8 cellular contexts compared by ENCODE assay signal in the genomic region with DNA sequence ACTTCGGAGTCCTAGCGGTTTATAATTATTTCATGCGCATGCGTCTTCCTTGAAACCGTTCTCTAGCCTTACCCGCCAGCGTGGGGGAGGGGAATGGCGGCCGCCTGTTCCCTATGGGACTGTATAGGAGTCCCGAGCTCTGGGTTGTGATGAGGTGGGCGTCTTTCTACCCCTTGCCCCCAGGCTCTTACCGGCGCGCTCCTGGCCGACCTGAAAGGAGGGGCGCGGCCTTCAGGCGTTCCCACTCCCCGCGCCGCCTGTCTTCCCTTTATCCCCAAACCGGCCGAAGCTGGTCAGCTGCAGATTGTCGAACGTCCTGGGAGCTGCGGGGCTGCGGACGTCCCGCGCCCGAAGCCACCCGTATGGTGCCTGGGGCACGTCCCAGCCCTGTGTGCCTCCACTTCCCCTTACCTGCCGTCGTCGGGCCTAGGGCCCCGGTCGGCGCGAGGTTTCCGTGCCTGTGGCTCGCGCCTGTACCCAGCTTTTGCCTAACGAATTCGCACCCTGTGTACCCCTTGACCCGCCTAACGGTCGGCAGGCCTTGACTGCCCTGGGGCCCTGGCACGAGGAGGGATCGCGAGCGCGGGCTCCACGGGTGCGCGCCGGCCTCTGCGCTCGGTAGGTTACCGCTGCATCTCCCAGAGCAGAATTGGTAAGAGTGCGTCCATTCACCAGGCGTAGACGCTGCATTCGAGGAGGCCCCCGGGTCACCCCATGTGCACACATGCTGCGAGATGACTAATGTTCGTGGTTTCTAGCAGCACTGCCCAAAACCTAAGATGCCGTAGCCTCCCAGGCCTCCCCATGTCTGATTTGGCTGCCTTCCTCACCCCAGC. TPM values are rescaled to one million over a fixed set of nuclear protein-coding genes. Genes with fewer than 3 reads are reported as not detected.
DNase-seq lines count a peak whose midpoint lies in the region; ATAC-seq and TF ChIP-seq lines count a peak whose summit lies in the region.

No MANE protein-coding gene starts in this region.

- H3K4me3 ChIP-seq in fibroblast of pulmonary artery (replicated peaks; ENCODE audit: low read depth, low read length) (peak overlapping the region; percentile 60), neuronal stem cell (ENCODE audit: low read length in 2 of 2) (peak overlapping the region; percentile 75 to 79), upper lobe of right lung (peak overlapping the region; percentile 100)

- WGBS in H9 (ENCODE audit: extremely low coverage, insufficient read length, low lambda C conversion rate): no CpG with 5 or more reads among the region's 68 CpGs
- WGBS in neuronal stem cell (ENCODE audit: extremely low coverage in 2 of 2, insufficient read length in 2 of 2, insufficient replicate concordance in 1 of 2), 2 donors: no CpG with 5 or more reads among the region's 68 CpGs

- H3K4me3 Mint-ChIP-seq in H9: peak overlapping the region; percentile 93 to 98
- peak overlapping the region; percentile 98 for H3K4me3 Mint-ChIP-seq in activated T-helper 17 cell treated with anti-CD3 and anti-CD28 coated beads, Interleukin-2, amount 50 U/mL, for 72 hours

- H3K36me3 Mint-ChIP-seq in H9 (ENCODE audit: insufficient read depth in 1 of 3, low read depth in 3 of 3): peaks cover 38 to 47% (median 46%) of the 10 kb centered on the region in 3 experiments
- H3K36me3 Mint-ChIP-seq in activated T-helper 17 cell treated with anti-CD3 and anti-CD28 coated beads, Interleukin-2, amount 50 U/mL, for 72 hours (ENCODE audit: low read depth): peaks cover 53% of the 10 kb centered on the region

- DNase-seq in ELF-1 (ENCODE audit: low read depth, low spot score) (peak; percentile 98), H9 (no peak), NOMO-1 (lab: John Stamatoyannopoulos, UW; ENCODE audit: unreplicated experiment in 2 of 2) (peak; percentile 53 to 58), fibroblast of pulmonary artery (ENCODE audit: low read depth) (peak; percentile 63), neuronal stem cell (ENCODE audit: low spot score) (no peak), upper lobe of right lung (no peak), occipital lobe (lab: John Stamatoyannopoulos, UW) (no peak)

- no peaks in the 10 kb centered on the region for H4K20me1 ChIP-seq in H9 (ENCODE audit: control insufficient read depth, insufficient read depth, insufficient read length)

- peaks cover 27% of the 10 kb centered on the region for H3K79me2 ChIP-seq in H9 (ENCODE audit: insufficient read depth, low read length)

- peak; percentile 60 for ATAC-seq in activated T-helper 17 cell treated with anti-CD3 and anti-CD28 coated beads, Interleukin-2, amount 50 U/mL, for 72 hours (replicated peaks)
- ATAC-seq in upper lobe of right lung: peak; percentile 31

- peak overlapping the region; percentile 97 for H3K14ac ChIP-seq in H9 (ENCODE audit: insufficient read depth, low read length)
- peak overlapping the region; percentile 82 for H3K14ac ChIP-seq in neuronal stem cell (ENCODE audit: low read length)

- peaks cover 2 to 3% of the 10 kb centered on the region in 2 experiments; a peak in 3 of 5 replicates for H3K9me3 Mint-ChIP-seq in H9
- no peaks in the 10 kb centered on the region for H3K9me3 Mint-ChIP-seq in activated T-helper 17 cell treated with anti-CD3 and anti-CD28 coated beads, Interleukin-2, amount 50 U/mL, for 72 hours

- H3K4me1 Mint-ChIP-seq in H9: peaks cover 33 to 38% of the 10 kb centered on the region in 2 experiments
- peaks cover 30% of the 10 kb centered on the region for H3K4me1 Mint-ChIP-seq in activated T-helper 17 cell treated with anti-CD3 and anti-CD28 coated beads, Interleukin-2, amount 50 U/mL, for 72 hours

- no peak overlapping the region for H2BK20ac ChIP-seq in H9 (ENCODE audit: low read depth, low read length, poor library complexity, severe bottlenecking)

- no peak overlapping the region; the same call in 1 of the 2 replicates for H3K4ac ChIP-seq in H9 (ENCODE audit: low read depth, low read length)
- peak overlapping the region; percentile 87 for H3K4ac ChIP-seq in neuronal stem cell (ENCODE audit: low read length)

- H3K9ac ChIP-seq in H9 (ENCODE audit: extremely low read depth, insufficient read length, low read length) (peak overlapping the region; percentile 85), neuronal stem cell (ENCODE audit: low read depth, low read length, poor library complexity) (peak overlapping the region; percentile 91)

- peaks cover 11 to 36% of the 10 kb centered on the region in 2 donors for H3K36me3 ChIP-seq in neuronal stem cell (replicated peaks in 1 of 2; ENCODE audit: control insufficient read depth in 2 of 2, insufficient read depth in 2 of 2, low read length in 2 of 2)
- H3K36me3 ChIP-seq in upper lobe of right lung: peaks cover 34% of the 10 kb centered on the region

- H2AK5ac ChIP-seq in H9 (ENCODE audit: insufficient read length, low read length) (no peak overlapping the region), neuronal stem cell (ENCODE audit: low read depth, low read length) (peak overlapping the region; percentile 98)

- H3K23me2 ChIP-seq in H9 (ENCODE audit: insufficient read length, low read depth, low read length, poor library complexity, severe bottlenecking): peaks cover 9% of the 10 kb centered on the region

- H2AFZ ChIP-seq in H9 (ENCODE audit: low read length) (no peak overlapping the region), neuronal stem cell (ENCODE audit: low read length) (peak overlapping the region; percentile 90)

- H3K27me3 ChIP-seq in H9 (ENCODE audit: insufficient read depth, low read length): no peaks in the 10 kb centered on the region
- H3K27me3 ChIP-seq in neuronal stem cell (ENCODE audit: control insufficient read depth in 3 of 3, insufficient read depth in 3 of 3, low read depth in 1 of 3, low read length in 3 of 3): no peaks in the 10 kb centered on the region
- no peaks in the 10 kb centered on the region for H3K27me3 ChIP-seq in upper lobe of right lung

- H2BK5ac ChIP-seq in H9 (ENCODE audit: insufficient read length, low read length) (peak overlapping the region; percentile 8), neuronal stem cell (ENCODE audit: low read length) (peak overlapping the region; percentile 100)

- intact Hi-C loops in upper lobe of right lung (cut with DNase I): no loop called here

- no peak overlapping the region for H3T11ph ChIP-seq in H9 (ENCODE audit: low read length)

- H3K4me2 ChIP-seq in H9 (ENCODE audit: insufficient read depth, insufficient read length, low read length) (peak overlapping the region; percentile 91), neuronal stem cell (ENCODE audit: insufficient read depth, low read length, poor library complexity, severe bottlenecking) (peak overlapping the region; percentile 64)

- peak overlapping the region; percentile 40 for H2BK120ac ChIP-seq in H9 (ENCODE audit: low read depth, low read length, poor library complexity, severe bottlenecking)
- H2BK120ac ChIP-seq in neuronal stem cell (ENCODE audit: low read depth, low read length): peak overlapping the region; percentile 84

- H2BK12ac ChIP-seq in H9 (ENCODE audit: insufficient read length, low read depth, low read length) (peak overlapping the region; percentile 43), neuronal stem cell (ENCODE audit: low read length) (peak overlapping the region; percentile 88)

- H3K23ac ChIP-seq in H9 (ENCODE audit: insufficient read length, low read depth, low read length) (no peak overlapping the region), neuronal stem cell (ENCODE audit: low read depth, low read length, poor library complexity) (peak overlapping the region; percentile 90)

- peaks cover 3% of the 10 kb centered on the region; the same call in 1 of the 2 replicates for H3K27me3 Mint-ChIP-seq in H9 (ENCODE audit: low read depth)
- no peaks in the 10 kb centered on the region for H3K27me3 Mint-ChIP-seq in activated T-helper 17 cell treated with anti-CD3 and anti-CD28 coated beads, Interleukin-2, amount 50 U/mL, for 72 hours

- H4K5ac ChIP-seq in H9 (ENCODE audit: insufficient read length, low read depth, low read length): peak overlapping the region; percentile 63

- H2BK15ac ChIP-seq in H9 (ENCODE audit: low read depth, low read length) (no peak overlapping the region), neuronal stem cell (ENCODE audit: low read length) (peak overlapping the region; percentile 62)

- H3K4me1 ChIP-seq in H9 (ENCODE audit: insufficient read depth, low read length) (peaks cover 7% of the 10 kb centered on the region), neuronal stem cell (ENCODE audit: control insufficient read depth in 2 of 2, insufficient read depth in 1 of 2, low read depth in 1 of 2, low read length in 2 of 2) (peaks cover 11 to 34% of the 10 kb centered on the region in 2 donors), upper lobe of right lung (peaks cover 35% of the 10 kb centered on the region)

- H3K18ac ChIP-seq in H9 (ENCODE audit: insufficient read length, low read depth, low read length) (peak overlapping the region; percentile 95), neuronal stem cell (ENCODE audit: low read length) (peak overlapping the region; percentile 97)

- peak overlapping the region; percentile 27 for H3K27ac ChIP-seq in H9 (ENCODE audit: insufficient read length, low read depth, low read length)
- H3K27ac ChIP-seq in neuronal stem cell (replicated peaks; ENCODE audit: low read length): peak overlapping the region; percentile 80
- H3K27ac ChIP-seq in upper lobe of right lung: peak overlapping the region; percentile 100

- H4K8ac ChIP-seq in H9 (replicated peaks; ENCODE audit: insufficient read length, low read depth, low read length) (peak overlapping the region; percentile 43), neuronal stem cell (ENCODE audit: low read depth, low read length) (peak overlapping the region; percentile 99)

- peak overlapping the region; percentile 81 for H4K91ac ChIP-seq in H9 (ENCODE audit: insufficient read length, low read depth, low read length)
- H4K91ac ChIP-seq in neuronal stem cell (ENCODE audit: low read depth, low read length, poor library complexity): peak overlapping the region; percentile 79

- H3K27ac Mint-ChIP-seq in H9: peak overlapping the region; percentile 99 to 100 (median 99)
- H3K27ac Mint-ChIP-seq in activated T-helper 17 cell treated with anti-CD3 and anti-CD28 coated beads, Interleukin-2, amount 50 U/mL, for 72 hours: peak overlapping the region; percentile 100

- no peaks in the 10 kb centered on the region for H3K9me3 ChIP-seq in H9 (ENCODE audit: control insufficient read depth, low read depth, low read length)
- H3K9me3 ChIP-seq in neuronal stem cell (replicated peaks in 1 of 2; ENCODE audit: control insufficient read depth in 2 of 2, insufficient read depth in 1 of 2, low read depth in 1 of 2, low read length in 2 of 2): no peaks in the 10 kb centered on the region
- H3K9me3 ChIP-seq in upper lobe of right lung: no peaks in the 10 kb centered on the region

- no peaks in the 10 kb centered on the region for H3K79me1 ChIP-seq in H9 (ENCODE audit: insufficient read depth, low read depth, low read length, poor library complexity, severe bottlenecking)
- peaks cover 6% of the 10 kb centered on the region for H3K79me1 ChIP-seq in neuronal stem cell (ENCODE audit: low read depth, low read length)

- TF ChIP-seq CTCF in H9 (conservative IDR thresholded peaks at IDR 0.05) (no peak), fibroblast of pulmonary artery (IDR thresholded peaks at IDR 0.05; ENCODE audit: low read length, missing control alignments) (no peak), upper lobe of right lung (IDR thresholded peaks at IDR 0.05) (no peak)

- H3K56ac ChIP-seq in H9 (ENCODE audit: insufficient read length, low read depth, low read length): no peak overlapping the region

RNA-seq across cellular contexts. Expression of a gene that starts 0.7 kb away (rescaled TPM):
- total RNA-seq in H9 (2021) (1,042 and 1,066 TPM in 2 replicates), upper lobe of right lung (470 TPM), occipital lobe (755 TPM)
- total RNA-seq in activated T-helper 17 cell treated with anti-CD3 and anti-CD28 coated beads, Interleukin-2, amount 50 U/mL, for 72 hours: 100 to 1,000 TPM; 761 to 957 TPM
- 464 TPM for polyA plus RNA-seq in neuronal stem cell (2013, experiment 1 of 2)
- 477 TPM for polyA plus RNA-seq in neuronal stem cell (2013, experiment 2 of 2)

RNA-seq across cellular contexts. Expression of a gene that starts 56.7 kb away (rescaled TPM):
- 0.50 and 1.6 TPM in 2 replicates for total RNA-seq in H9 (2021)
- total RNA-seq in activated T-helper 17 cell treated with anti-CD3 and anti-CD28 coated beads, Interleukin-2, amount 50 U/mL, for 72 hours: not detected
- not detected for polyA plus RNA-seq in neuronal stem cell (2013, experiment 1 of 2)
- polyA plus RNA-seq in neuronal stem cell (2013, experiment 2 of 2): 0.07 TPM
- not detected for total RNA-seq in upper lobe of right lung
- not detected for total RNA-seq in occipital lobe

Comparison
In these comparisons a context has a peak if more than half of its experiments do, and no peak if none do; other contexts are left out.
1. DNase-seq: peak in ELF-1 (single experiment), NOMO-1 (2 of 2) and fibroblast of pulmonary artery (single experiment); none in H9 (single experiment), neuronal stem cell (single experiment), upper lobe of right lung (single experiment) and occipital lobe (single experiment).
2. H3K27ac ChIP-seq: peak in every context shown above with its lines; median percentile 100 in upper lobe of right lung; 80 in neuronal stem cell; 27 in H9.
3. Peak in every context shown above with its lines, with median percentiles within 50 percentile points of each other: H3K4me3 ChIP-seq.